ENCODE assay signal across 16 cellular contexts in genomic region chr2:52880872-52881271, GRCh38.
"Had no signal": no experiment of that assay in that cellular context is flagged by ENCODE, and none has a peak within 500 bp of the region (broad histone marks: within the 10 kb centered on the region; RNA-seq: fewer than 3 reads in every experiment).

No MANE protein-coding gene starts in this region.

- DNase-seq: activated B cell treated with CpG ODN at 0.5 μM for 24 hours; activated CD4-positive, alpha-beta T cell treated with anti-CD3 and anti-CD28 coated beads for 48 hours; activated CD8-positive, alpha-beta T cell treated with anti-CD3 and anti-CD28 coated beads for 36 hours; activated effector memory CD4-positive, alpha-beta T cell treated with Interleukin-2 at 50 U/mL for 16 hours; activated naive CD4-positive, alpha-beta T cell treated with anti-CD3 and anti-CD28 coated beads, Interleukin-2, amount 50 U/mL, for 16 hours; activated T-cell treated with anti-CD3 and anti-CD28 coated beads, Interleukin-2, amount 50 U/mL, for 4 hours; central memory CD4-positive, alpha-beta T cell; esophagus squamous epithelium; glutamatergic neuron; immature natural killer cell; naive thymus-derived CD4-positive, alpha-beta T cell; ovary; stimulated activated CD4-positive, alpha-beta T cell treated with anti-CD3 and anti-CD28 coated beads, Interleukin-12 subunit alpha, Interleukin-12 subunit beta, amount 100 ng/mL, for 4 hours; stimulated activated CD4-positive, alpha-beta T cell treated with anti-CD3 and anti-CD28 coated beads, Interleukin-2, amount 100 ng/mL, for 24 hours had no signal

- H3K9me3 ChIP-seq: esophagus squamous epithelium, ovary had no signal

- H3K4me3 ChIP-seq: coronary artery, esophagus squamous epithelium, lung, ovary had no signal

- H3K27ac ChIP-seq: coronary artery, esophagus squamous epithelium, ovary had no signal

- H3K27me3 ChIP-seq: esophagus squamous epithelium, ovary had no signal

- H3K4me1 ChIP-seq: esophagus squamous epithelium had no signal

- H3K36me3 ChIP-seq: esophagus squamous epithelium, ovary had no signal
